ENCODE assay signal across 1 cellular context in the genomic region with DNA sequence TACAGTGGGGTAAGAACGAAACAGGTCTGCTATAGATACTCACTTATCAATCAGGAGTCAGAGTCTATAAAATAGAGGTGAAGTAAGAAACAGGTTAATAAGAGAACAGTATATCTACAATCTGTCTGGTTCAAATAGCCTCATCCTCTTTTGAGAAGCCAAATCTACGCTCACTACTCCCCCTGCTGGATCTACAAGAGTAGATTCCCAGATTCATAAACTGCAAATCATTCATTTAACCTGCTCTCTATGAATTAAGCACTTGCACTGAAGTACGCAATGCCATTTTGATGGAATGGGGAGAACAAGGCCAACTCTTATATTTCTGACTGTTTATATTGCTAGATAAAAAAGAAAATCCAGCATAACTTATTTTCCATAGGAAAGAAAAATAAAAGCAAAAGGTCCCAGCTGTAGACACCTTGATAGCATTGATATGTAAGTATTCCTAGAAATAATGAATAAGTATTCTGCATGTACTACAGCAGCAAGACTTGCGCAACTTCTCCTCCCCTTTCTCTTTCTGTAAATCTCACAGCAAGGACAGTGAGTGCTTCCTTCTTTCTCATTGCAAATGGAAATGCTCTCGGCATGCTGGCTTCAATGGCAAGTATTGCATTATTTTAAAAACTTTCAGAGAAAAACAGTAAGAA.
TF ChIP-seq lines count a peak whose summit lies in the region.

No MANE protein-coding gene starts in this region.

TF ChIP-seq in K562, 482 proteins besides CTCF, POLR2A, EP300 and RAD21 (continued from another document):
- TF ChIP-seq ZNF668 (CRISPR knock-in tag; IDR thresholded peaks at IDR 0.05) (no peak), PHB2 (IDR thresholded peaks at IDR 0.05; ENCODE audit: low read depth) (no peak), PCBP2 (IDR thresholded peaks at IDR 0.05; ENCODE audit: low read depth, low read length, poor library complexity, severe bottlenecking) (no peak)
